13 cellular contexts compared by ENCODE assay signal in genomic region chr22:45818130-45819085, GRCh38.
DNase-seq lines count a peak whose midpoint lies in the region; ATAC-seq, FAIRE-seq and TF ChIP-seq lines count a peak whose summit lies in the region.
"Had no signal": no experiment of that assay in that cellular context is flagged by ENCODE, and none has a peak within 500 bp of the region (broad histone marks: within the 10 kb centered on the region; RNA-seq: fewer than 3 reads in every experiment).

No MANE protein-coding gene starts in this region.

- no peak overlapping the region for H3K4me2 ChIP-seq in astrocyte (ENCODE audit: low read length)
- peak overlapping the region; percentile 45 for H3K4me2 ChIP-seq in neural progenitor cell

- DNase-seq in C1 segment of cervical spinal cord (lab: John Stamatoyannopoulos, UW) = peak in 10 of 14 donors; percentile 14 to 67 (median 42)
- peak; percentile 27 for DNase-seq in astrocyte (ENCODE audit: low read depth)
- DNase-seq in left ventricle myocardium superior = peak; percentile 62
- peak; percentile 51 for DNase-seq in neural progenitor cell (ENCODE audit: low spot score)
- DNase-seq in foreskin keratinocyte = no peak
- DNase-seq in COR-L47 (lab: John Stamatoyannopoulos, UW) = no peak
- DNase-seq in NCI-H128 (lab: John Stamatoyannopoulos, UW; ENCODE audit: unreplicated experiment) = no peak
- DNase-seq: activated CD4-positive, alpha-beta T cell treated with anti-CD3 and anti-CD28 coated beads for 1 hour; immature natural killer cell; SHP77 treated with DMSO at 0.1 percent for 48 hours had no signal

- H4K20me1 ChIP-seq in astrocyte (ENCODE audit: insufficient read depth, low read length) (peaks cover 24% of the 10 kb centered on the region), neural progenitor cell (ENCODE audit: low read depth) (peaks cover 21% of the 10 kb centered on the region)

- H3K9ac ChIP-seq in astrocyte (ENCODE audit: low read length) (no peak overlapping the region), neural progenitor cell (no peak overlapping the region)

- no peak overlapping the region for H3K27ac Mint-ChIP-seq in astrocyte (ENCODE audit: unreplicated experiment)
- H3K27ac Mint-ChIP-seq in neural progenitor cell = peak overlapping the region; percentile 88

- no peak overlapping the region for H3K4me3 ChIP-seq in astrocyte (ENCODE audit: insufficient read depth, low read depth, low read length)
- H3K4me3 ChIP-seq in neural progenitor cell = no peak overlapping the region
- H3K4me3 ChIP-seq in gastroesophageal sphincter = no peak overlapping the region
- H3K4me3 ChIP-seq: skin epidermis had no signal

- peaks cover 15% of the 10 kb centered on the region for H3F3A ChIP-seq in neural progenitor cell (ENCODE audit: low read depth)

- no peak for TF ChIP-seq EP300 in gastroesophageal sphincter (IDR thresholded peaks at IDR 0.05)

- no peaks in the 10 kb centered on the region for H3K27me3 ChIP-seq in astrocyte (ENCODE audit: insufficient read depth, low read length)
- no peaks in the 10 kb centered on the region for H3K27me3 ChIP-seq in neural progenitor cell
- H3K27me3 ChIP-seq in foreskin keratinocyte = no peaks in the 10 kb centered on the region
- no peaks in the 10 kb centered on the region for H3K27me3 ChIP-seq in gastroesophageal sphincter

- no peak overlapping the region for H2AFZ ChIP-seq in astrocyte (ENCODE audit: low read depth, low read length)
- no peak overlapping the region for H2AFZ ChIP-seq in neural progenitor cell (replicated peaks)

- WGBS in gastroesophageal sphincter (ENCODE audit: low coverage in 1 of 2), 2 donors = 65 to 85% methylated on average over 9 to 10 of the region's 18 CpGs

- ATAC-seq in left ventricle myocardium superior (peak; percentile 98), foreskin keratinocyte (no peak), gastroesophageal sphincter (no peak)

- TF ChIP-seq CTCF in astrocyte (IDR thresholded peaks at IDR 0.05; ENCODE audit: insufficient read depth, low read depth, low read length) (no peak), neural progenitor cell (IDR thresholded peaks at IDR 0.05) (no peak), foreskin keratinocyte (conservative IDR thresholded peaks at IDR 0.05) (no peak), gastroesophageal sphincter (IDR thresholded peaks at IDR 0.05) (no peak)

- H3K36me3 Mint-ChIP-seq in astrocyte (ENCODE audit: low read depth, unreplicated experiment) (peaks cover 11% of the 10 kb centered on the region), neural progenitor cell (peaks cover 30% of the 10 kb centered on the region)

- H3K79me2 ChIP-seq in astrocyte (ENCODE audit: insufficient read depth, low read length) (peaks cover 9% of the 10 kb centered on the region), neural progenitor cell (ENCODE audit: low read depth) (no peaks in the 10 kb centered on the region)

- H3K4me1 ChIP-seq in astrocyte (ENCODE audit: insufficient read depth, low read length) (peaks cover 5% of the 10 kb centered on the region), neural progenitor cell (peaks cover 17% of the 10 kb centered on the region), foreskin keratinocyte (peaks cover 10% of the 10 kb centered on the region), gastroesophageal sphincter (peaks cover 0 to 11% (median 0%) of the 10 kb centered on the region in 3 donors)

- H3K4me3 Mint-ChIP-seq in astrocyte (ENCODE audit: unreplicated experiment) (no peak overlapping the region), neural progenitor cell (no peak overlapping the region)
- H3K4me3 Mint-ChIP-seq: immature natural killer cell had no signal

- no peak for FAIRE-seq in astrocyte (lab: Jason Lieb, UNC)
- FAIRE-seq: endometrium had no signal

- no peak for TF ChIP-seq POLR2A in gastroesophageal sphincter (IDR thresholded peaks at IDR 0.05)

- no peaks in the 10 kb centered on the region for H3K9me3 Mint-ChIP-seq in astrocyte (ENCODE audit: unreplicated experiment)
- H3K9me3 Mint-ChIP-seq in neural progenitor cell = no peaks in the 10 kb centered on the region
- H3K9me3 Mint-ChIP-seq: immature natural killer cell had no signal

- peaks cover 10% of the 10 kb centered on the region for H3K4me1 Mint-ChIP-seq in astrocyte (ENCODE audit: low read depth, unreplicated experiment)
- H3K4me1 Mint-ChIP-seq in neural progenitor cell = peaks cover 33% of the 10 kb centered on the region
- H3K4me1 Mint-ChIP-seq: immature natural killer cell had no signal

- intact Hi-C loops in left ventricle myocardium superior (cut with micrococcal nuclease) = no loop called here

- peaks cover 10% of the 10 kb centered on the region for H3K36me3 ChIP-seq in astrocyte (ENCODE audit: insufficient read depth, low read length)
- H3K36me3 ChIP-seq in neural progenitor cell = no peaks in the 10 kb centered on the region
- peaks cover 0 to 46% of the 10 kb centered on the region in 2 donors for H3K36me3 ChIP-seq in gastroesophageal sphincter

- no peak overlapping the region for H3K27ac ChIP-seq in astrocyte (ENCODE audit: low read depth, low read length)
- peak overlapping the region; percentile 54 for H3K27ac ChIP-seq in neural progenitor cell
- H3K27ac ChIP-seq in foreskin keratinocyte = no peak overlapping the region
- H3K27ac ChIP-seq in gastroesophageal sphincter = no peak overlapping the region

- no peaks in the 10 kb centered on the region for H3K27me3 Mint-ChIP-seq in astrocyte (ENCODE audit: low read depth, unreplicated experiment)
- H3K27me3 Mint-ChIP-seq in neural progenitor cell (ENCODE audit: insufficient read depth, low read depth) = no peaks in the 10 kb centered on the region

- H3K9me3 ChIP-seq in astrocyte (ENCODE audit: insufficient read depth, low read depth, low read length) = no peaks in the 10 kb centered on the region
- H3K9me3 ChIP-seq in neural progenitor cell (ENCODE audit: low read depth) = no peaks in the 10 kb centered on the region
- H3K9me3 ChIP-seq in gastroesophageal sphincter = no peaks in the 10 kb centered on the region

Comparison
In these comparisons a context has a peak if more than half of its experiments do, and no peak if none do; other contexts are left out.
1. DNase-seq: peak in C1 segment of cervical spinal cord (10 of 14), astrocyte (single experiment), left ventricle myocardium superior (single experiment) and neural progenitor cell (single experiment); none in foreskin keratinocyte (0 of 2), COR-L47 (single experiment) and NCI-H128 (single experiment).